14 cellular contexts compared by ENCODE assay signal in genomic region chr9:116275418-116276295, GRCh38.
A peak's percentile ranks its signal among the peaks of the same experiment; 100 is the strongest.
DNase-seq lines count a peak whose midpoint lies in the region; ATAC-seq and TF ChIP-seq lines count a peak whose summit lies in the region.
"Had no signal": no experiment of that assay in that cellular context is flagged by ENCODE, and none has a peak within 500 bp of the region (broad histone marks: within the 10 kb centered on the region; RNA-seq: fewer than 3 reads in every experiment).

No MANE protein-coding gene starts in this region.

- no peaks in the 10 kb centered on the region for H3K36me3 Mint-ChIP-seq in GM23338 (ENCODE audit: low read depth)
- H3K36me3 Mint-ChIP-seq in activated naive CD8-positive, alpha-beta T cell treated with anti-CD3 and anti-CD28 coated beads for 36 hours: no peaks in the 10 kb centered on the region

- intact Hi-C loops in vagina (cut with DNase I): no loop called here

- no peak overlapping the region for H3K27ac Mint-ChIP-seq in GM23338
- no peak overlapping the region for H3K27ac Mint-ChIP-seq in activated naive CD8-positive, alpha-beta T cell treated with anti-CD3 and anti-CD28 coated beads for 36 hours
- H3K27ac Mint-ChIP-seq: CD4-positive, alpha-beta T cell had no signal

- TF ChIP-seq CTCF in GM23338 (conservative IDR thresholded peaks at IDR 0.05; ENCODE audit: low read depth in 2 of 2): no peak
- no peak for TF ChIP-seq CTCF in foreskin fibroblast (IDR thresholded peaks at IDR 0.05; ENCODE audit: low read depth, low read length)
- TF ChIP-seq CTCF in retinal pigment epithelial cell (conservative IDR thresholded peaks at IDR 0.05; ENCODE audit: low read depth, low read length): no peak
- no peak for TF ChIP-seq CTCF in vagina (IDR thresholded peaks at IDR 0.05)

- H4K20me1 ChIP-seq in GM23338 (replicated peaks; ENCODE audit: insufficient read depth): no peaks in the 10 kb centered on the region

- DNase-seq in GM23338 (ENCODE audit: low spot score) (no peak), foreskin fibroblast (peak; percentile 22 to 47), retinal pigment epithelial cell (ENCODE audit: low read depth) (peak; percentile 8), vagina (ENCODE audit: extremely low spot score in 2 of 2) (no peak), activated T-cell treated with anti-CD3 and anti-CD28 coated beads for 4 hours (no peak)
- no peak for DNase-seq in activated naive CD8-positive, alpha-beta T cell treated with anti-CD3 and anti-CD28 coated beads for 36 hours
- DNase-seq: activated effector memory CD4-positive, alpha-beta T cell treated with anti-CD3 and anti-CD28 coated beads, Interleukin-2, amount 50 U/mL, for 16 hours; CD4-positive, alpha-beta T cell; dorsolateral prefrontal cortex; Kasumi-1; NCI-H510A; stimulated activated naive CD4-positive, alpha-beta T cell had no signal

- peak overlapping the region; percentile 64; the same call in 1 of the 2 replicates for H3K4me2 ChIP-seq in GM23338

- ATAC-seq in GM23338: no peak
- ATAC-seq in SK-N-SH treated with all-trans-retinoic acid at 6 μM for 48 hours: peak; percentile 73

- H3K4me1 Mint-ChIP-seq in GM23338: peaks cover 70% of the 10 kb centered on the region
- H3K4me1 Mint-ChIP-seq in activated naive CD8-positive, alpha-beta T cell treated with anti-CD3 and anti-CD28 coated beads for 36 hours: no peaks in the 10 kb centered on the region

- H3K4me3 Mint-ChIP-seq in GM23338: no peak overlapping the region
- H3K4me3 Mint-ChIP-seq in activated naive CD8-positive, alpha-beta T cell treated with anti-CD3 and anti-CD28 coated beads for 36 hours: no peak overlapping the region
- H3K4me3 Mint-ChIP-seq: CD4-positive, alpha-beta T cell had no signal

- H3K4me1 ChIP-seq in GM23338 (ENCODE audit: insufficient read depth): peaks cover 62% of the 10 kb centered on the region
- no peaks in the 10 kb centered on the region for H3K4me1 ChIP-seq in vagina
- H3K4me1 ChIP-seq: esophagus muscularis mucosa had no signal

- no peak overlapping the region for H3K4me3 ChIP-seq in GM23338
- no peak overlapping the region for H3K4me3 ChIP-seq in foreskin fibroblast (ENCODE audit: low read depth in 1 of 2, low read length in 2 of 2)
- no peak overlapping the region for H3K4me3 ChIP-seq in retinal pigment epithelial cell (ENCODE audit: low read length)
- H3K4me3 ChIP-seq in vagina: no peak overlapping the region
- H3K4me3 ChIP-seq: dorsolateral prefrontal cortex, esophagus muscularis mucosa had no signal

- H2AFZ ChIP-seq in GM23338: no peak overlapping the region

- H3K27ac ChIP-seq in GM23338 (ENCODE audit: low read depth) (no peak overlapping the region), vagina (no peak overlapping the region)
- H3K27ac ChIP-seq: dorsolateral prefrontal cortex, esophagus muscularis mucosa had no signal

- no peaks in the 10 kb centered on the region for H3K9me2 ChIP-seq in GM23338 (ENCODE audit: insufficient read depth)

- no peaks in the 10 kb centered on the region for H3K9me3 Mint-ChIP-seq in GM23338
- H3K9me3 Mint-ChIP-seq in activated naive CD8-positive, alpha-beta T cell treated with anti-CD3 and anti-CD28 coated beads for 36 hours: no peaks in the 10 kb centered on the region
- H3K9me3 Mint-ChIP-seq: CD4-positive, alpha-beta T cell had no signal

- H3K27me3 ChIP-seq in GM23338 (ENCODE audit: insufficient read depth) (peaks cover 85% of the 10 kb centered on the region), vagina (no peaks in the 10 kb centered on the region)
- H3K27me3 ChIP-seq: esophagus muscularis mucosa had no signal

- H3K27me3 Mint-ChIP-seq in GM23338 (ENCODE audit: insufficient read depth, low read depth, poor library complexity): peaks cover 65% of the 10 kb centered on the region
- H3K27me3 Mint-ChIP-seq in activated naive CD8-positive, alpha-beta T cell treated with anti-CD3 and anti-CD28 coated beads for 36 hours: peaks cover 15% of the 10 kb centered on the region

- no peaks in the 10 kb centered on the region for H3K9me3 ChIP-seq in vagina
- H3K9me3 ChIP-seq: esophagus muscularis mucosa had no signal

- 0 out of 2 replicates have a peak, but pooled peaks cover 13% of the 10 kb centered on the region for H3F3A ChIP-seq in GM23338 (replicated peaks; ENCODE audit: low read depth)

- H3K79me2 ChIP-seq in GM23338 (replicated peaks; ENCODE audit: insufficient read depth): no peaks in the 10 kb centered on the region

- no peak for TF ChIP-seq POLR2A in vagina (IDR thresholded peaks at IDR 0.05)

- H3K36me3 ChIP-seq in GM23338 (ENCODE audit: insufficient read depth): no peaks in the 10 kb centered on the region
- no peaks in the 10 kb centered on the region for H3K36me3 ChIP-seq in vagina
- H3K36me3 ChIP-seq: esophagus muscularis mucosa had no signal

TF ChIP-seq in GM23338, 12 proteins besides CTCF, POLR2A, EP300 and RAD21 (continues in another document):
- TF ChIP-seq STAT1 (IDR thresholded peaks at IDR 0.05; ENCODE audit: unreplicated experiment) (no peak), ETS1 (IDR thresholded peaks at IDR 0.05) (no peak), CREB1 (CRISPR knock-in tag; IDR thresholded peaks at IDR 0.05; ENCODE audit: low read depth) (no peak), EZH2phosphoT487 (IDR thresholded peaks at IDR 0.05; ENCODE audit: unreplicated experiment) (no peak), POLR2AphosphoS5 (IDR thresholded peaks at IDR 0.05; ENCODE audit: low read depth) (no peak), NANOG (IDR thresholded peaks at IDR 0.05; ENCODE audit: borderline replicate concordance) (no peak), EZH2 (IDR thresholded peaks at IDR 0.05; ENCODE audit: low read depth, unreplicated experiment) (no peak)

TF ChIP-seq in SK-N-SH treated with all-trans-retinoic acid at 6 μM for 48 hours, 23 proteins besides CTCF, POLR2A, EP300 and RAD21:
- TF ChIP-seq GLIS3 (CRISPR knock-in tag; IDR thresholded peaks at IDR 0.05) (no peak), ISL1 (CRISPR knock-in tag; IDR thresholded peaks at IDR 0.05) (peak; percentile 70)

Comparison
In these comparisons a context has a peak if more than half of its experiments do, and no peak if none do; other contexts are left out.
1. DNase-seq: peak in foreskin fibroblast (2 of 2) and retinal pigment epithelial cell (single experiment); none in GM23338 (single experiment), vagina (0 of 2), activated naive CD8-positive, alpha-beta T cell treated with anti-CD3 and anti-CD28 coated beads for 36 hours (single experiment) and activated T-cell treated with anti-CD3 and anti-CD28 coated beads for 4 hours (single experiment).